1 cellular context compared by ENCODE assay signal in the genomic region with DNA sequence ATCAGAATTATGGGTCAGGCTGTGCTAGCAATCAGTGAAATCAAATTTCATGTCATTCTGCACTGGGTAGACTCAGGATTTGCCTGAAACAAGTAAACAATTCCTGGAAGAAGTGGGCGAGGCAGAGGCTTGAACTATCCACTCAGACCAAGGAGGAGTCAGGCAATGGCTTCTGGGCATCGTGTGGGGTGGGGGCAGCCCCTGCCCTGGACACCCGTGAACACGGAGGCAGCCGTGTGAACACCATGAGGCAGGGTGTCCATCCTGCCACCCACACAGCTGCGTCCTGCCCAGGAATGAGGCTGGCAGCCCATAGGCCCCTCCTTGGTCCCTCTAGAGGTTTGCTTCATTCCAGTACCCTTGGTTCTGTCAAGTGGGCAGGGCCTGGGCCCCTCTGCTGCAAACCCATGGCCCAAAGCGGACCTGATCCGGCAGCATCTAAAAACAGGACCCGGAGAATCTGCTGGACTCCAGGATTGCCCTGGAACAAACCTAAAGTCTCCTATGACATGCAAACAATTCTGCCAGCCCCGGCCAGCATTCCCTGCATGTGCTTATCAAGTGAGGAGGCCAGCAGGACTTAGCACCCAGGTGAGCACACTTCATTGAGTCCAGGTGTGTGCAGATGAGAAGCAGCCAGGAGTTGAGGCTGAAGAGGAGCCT.
TF ChIP-seq lines count a peak whose summit lies in the region.

No MANE protein-coding gene starts in this region.

TF ChIP-seq in HCT116, 20 proteins besides CTCF, POLR2A, EP300 and RAD21:
- TF ChIP-seq, protein P1, sequence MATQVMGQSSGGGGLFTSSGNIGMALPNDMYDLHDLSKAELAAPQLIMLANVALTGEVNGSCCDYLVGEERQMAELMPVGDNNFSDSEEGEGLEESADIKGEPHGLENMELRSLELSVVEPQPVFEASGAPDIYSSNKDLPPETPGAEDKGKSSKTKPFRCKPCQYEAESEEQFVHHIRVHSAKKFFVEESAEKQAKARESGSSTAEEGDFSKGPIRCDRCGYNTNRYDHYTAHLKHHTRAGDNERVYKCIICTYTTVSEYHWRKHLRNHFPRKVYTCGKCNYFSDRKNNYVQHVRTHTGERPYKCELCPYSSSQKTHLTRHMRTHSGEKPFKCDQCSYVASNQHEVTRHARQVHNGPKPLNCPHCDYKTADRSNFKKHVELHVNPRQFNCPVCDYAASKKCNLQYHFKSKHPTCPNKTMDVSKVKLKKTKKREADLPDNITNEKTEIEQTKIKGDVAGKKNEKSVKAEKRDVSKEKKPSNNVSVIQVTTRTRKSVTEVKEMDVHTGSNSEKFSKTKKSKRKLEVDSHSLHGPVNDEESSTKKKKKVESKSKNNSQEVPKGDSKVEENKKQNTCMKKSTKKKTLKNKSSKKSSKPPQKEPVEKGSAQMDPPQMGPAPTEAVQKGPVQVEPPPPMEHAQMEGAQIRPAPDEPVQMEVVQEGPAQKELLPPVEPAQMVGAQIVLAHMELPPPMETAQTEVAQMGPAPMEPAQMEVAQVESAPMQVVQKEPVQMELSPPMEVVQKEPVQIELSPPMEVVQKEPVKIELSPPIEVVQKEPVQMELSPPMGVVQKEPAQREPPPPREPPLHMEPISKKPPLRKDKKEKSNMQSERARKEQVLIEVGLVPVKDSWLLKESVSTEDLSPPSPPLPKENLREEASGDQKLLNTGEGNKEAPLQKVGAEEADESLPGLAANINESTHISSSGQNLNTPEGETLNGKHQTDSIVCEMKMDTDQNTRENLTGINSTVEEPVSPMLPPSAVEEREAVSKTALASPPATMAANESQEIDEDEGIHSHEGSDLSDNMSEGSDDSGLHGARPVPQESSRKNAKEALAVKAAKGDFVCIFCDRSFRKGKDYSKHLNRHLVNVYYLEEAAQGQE (IDR thresholded peaks at IDR 0.05; ENCODE audit: low read depth) = no peak
- TF ChIP-seq EZH2 (IDR thresholded peaks at IDR 0.05) (no peak), CBX3 (IDR thresholded peaks at IDR 0.05; ENCODE audit: low read depth) (no peak), ELF1 (IDR thresholded peaks at IDR 0.05; ENCODE audit: borderline replicate concordance, low read depth) (no peak), ZNF274 (IDR thresholded peaks at IDR 0.05; ENCODE audit: low read depth, low read length) (no peak), SP1 (IDR thresholded peaks at IDR 0.05; ENCODE audit: low read depth) (no peak), SIN3A (IDR thresholded peaks at IDR 0.05; ENCODE audit: low read depth) (no peak), SRF (IDR thresholded peaks at IDR 0.05; ENCODE audit: low read depth) (no peak)
- TF ChIP-seq, protein P2, sequence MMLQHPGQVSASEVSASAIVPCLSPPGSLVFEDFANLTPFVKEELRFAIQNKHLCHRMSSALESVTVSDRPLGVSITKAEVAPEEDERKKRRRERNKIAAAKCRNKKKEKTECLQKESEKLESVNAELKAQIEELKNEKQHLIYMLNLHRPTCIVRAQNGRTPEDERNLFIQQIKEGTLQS (IDR thresholded peaks at IDR 0.05) = no peak
- TF ChIP-seq, protein P3, sequence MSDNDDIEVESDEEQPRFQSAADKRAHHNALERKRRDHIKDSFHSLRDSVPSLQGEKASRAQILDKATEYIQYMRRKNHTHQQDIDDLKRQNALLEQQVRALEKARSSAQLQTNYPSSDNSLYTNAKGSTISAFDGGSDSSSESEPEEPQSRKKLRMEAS (IDR thresholded peaks at IDR 0.05) = no peak
